ENCODE assay signal across 13 cellular contexts in genomic region chr3:98565843-98566242, GRCh38. TPM values are rescaled to one million over a fixed set of nuclear protein-coding genes. Genes with fewer than 3 reads are reported as not detected.
DNase-seq lines count a peak whose midpoint lies in the region; ATAC-seq, FAIRE-seq and TF ChIP-seq lines count a peak whose summit lies in the region.
"Had no signal": no experiment of that assay in that cellular context is flagged by ENCODE, and none has a peak within 500 bp of the region (broad histone marks: within the 10 kb centered on the region; RNA-seq: fewer than 3 reads in every experiment).

No MANE protein-coding gene starts in this region.

- WGBS in small intestine, 3 donors = 81 to 92% (median 82%) methylated on average over 6 of the region's 6 CpGs

- H2AFZ ChIP-seq in DND-41 (ENCODE audit: low read depth, low read length) = peak overlapping the region; percentile 0; the same call in 1 of the 2 replicates

- peaks cover 89% of the 10 kb centered on the region for H3K4me1 Mint-ChIP-seq in activated T-helper 1 cell treated with anti-CD3 and anti-CD28 coated beads, Interleukin-12 subunit alpha, Interleukin-12 subunit beta, Interleukin-2, Interleukin-4 antibody, amounts not matched to agents 30 ng/mL and 10 ng/mL and 1 ng/mL, durations not matched to agents 14 hours and 24 hours and 36 hours (ENCODE audit: low read depth)
- peaks cover 70% of the 10 kb centered on the region in 2 donors for H3K4me1 Mint-ChIP-seq in natural killer cell

- intact Hi-C loops in activated T-helper 1 cell treated with anti-CD3 and anti-CD28 coated beads, Interleukin-12 subunit alpha, Interleukin-12 subunit beta, Interleukin-2, Interleukin-4 antibody, amounts not matched to agents 30 ng/mL and 10 ng/mL and 1 ng/mL, durations not matched to agents 14 hours and 24 hours and 36 hours (cut with micrococcal nuclease) = loop anchor here (1.0 to 10.0 kb wide), 7 partner anchors 7 to 1309 kb away; partner anchors contain the start of gene CLDND1
- intact Hi-C loops in natural killer cell (cut with micrococcal nuclease) = no loop called here

- H3K27ac ChIP-seq in DND-41 (ENCODE audit: low read length) (peak overlapping the region; percentile 42; the same call in 1 of the 2 replicates), small intestine (ENCODE audit: low read depth in 1 of 2, low read length in 1 of 2) (no peak overlapping the region)
- H3K27ac ChIP-seq: left ventricle myocardium inferior had no signal

- TF ChIP-seq POLR2A in GM12892 (IDR thresholded peaks at IDR 0.05; ENCODE audit: low read depth, low read length) = no peak

- peak overlapping the region; percentile 29 for H3K27ac Mint-ChIP-seq in activated T-helper 1 cell treated with anti-CD3 and anti-CD28 coated beads, Interleukin-12 subunit alpha, Interleukin-12 subunit beta, Interleukin-2, Interleukin-4 antibody, amounts not matched to agents 30 ng/mL and 10 ng/mL and 1 ng/mL, durations not matched to agents 14 hours and 24 hours and 36 hours
- peak overlapping the region; percentile 90 to 91 for H3K27ac Mint-ChIP-seq in natural killer cell

- peaks cover 8% of the 10 kb centered on the region for H3K36me3 Mint-ChIP-seq in activated T-helper 1 cell treated with anti-CD3 and anti-CD28 coated beads, Interleukin-12 subunit alpha, Interleukin-12 subunit beta, Interleukin-2, Interleukin-4 antibody, amounts not matched to agents 30 ng/mL and 10 ng/mL and 1 ng/mL, durations not matched to agents 14 hours and 24 hours and 36 hours (ENCODE audit: low read depth)
- no peaks in the 10 kb centered on the region for H3K36me3 Mint-ChIP-seq in natural killer cell

- H3K9me3 ChIP-seq in DND-41 (ENCODE audit: insufficient read depth, low read length, severe bottlenecking) (no peaks in the 10 kb centered on the region), small intestine (ENCODE audit: control insufficient read depth, low read depth) (no peaks in the 10 kb centered on the region)
- H3K9me3 ChIP-seq: BE2C, left ventricle myocardium inferior, SK-N-SH, spleen had no signal

- peaks cover 3% of the 10 kb centered on the region for H3K27me3 ChIP-seq in DND-41 (ENCODE audit: insufficient read depth, low read length, poor library complexity)
- H3K27me3 ChIP-seq in small intestine (ENCODE audit: control insufficient read depth in 2 of 2, insufficient read depth in 2 of 2, low read length in 2 of 2) = no peaks in the 10 kb centered on the region
- H3K27me3 ChIP-seq: spleen had no signal

- no peak overlapping the region for H3K9ac ChIP-seq in DND-41 (ENCODE audit: low read depth, low read length)
- H3K9ac ChIP-seq: SK-N-SH had no signal

- H3K4me3 ChIP-seq in DND-41 (ENCODE audit: low read depth in 1 of 2, low read length in 2 of 2) (no peak overlapping the region), small intestine (ENCODE audit: low read depth in 1 of 2, low read length in 2 of 2) (no peak overlapping the region)
- H3K4me3 ChIP-seq: left ventricle myocardium inferior, spleen had no signal

- H3K4me3 Mint-ChIP-seq in activated T-helper 1 cell treated with anti-CD3 and anti-CD28 coated beads, Interleukin-12 subunit alpha, Interleukin-12 subunit beta, Interleukin-2, Interleukin-4 antibody, amounts not matched to agents 30 ng/mL and 10 ng/mL and 1 ng/mL, durations not matched to agents 14 hours and 24 hours and 36 hours = peak overlapping the region; percentile 36
- H3K4me3 Mint-ChIP-seq in natural killer cell = peak overlapping the region; percentile 51

- H3K4me2 ChIP-seq in DND-41 (ENCODE audit: insufficient read depth, low read length) = no peak overlapping the region
- H3K4me2 ChIP-seq: SK-N-SH had no signal

- ATAC-seq in DND-41 (ENCODE audit: insufficient read depth, low read depth) (peak; percentile 44), natural killer cell (no peak)

- no peaks in the 10 kb centered on the region for H4K20me1 ChIP-seq in DND-41 (ENCODE audit: insufficient read depth, low read length)

- DNase-seq in DND-41 (peak; percentile 61), GM19239 (ENCODE audit: insufficient read length, low spot score) (no peak), natural killer cell (no peak), small intestine (no peak), GM12892 (ENCODE audit: insufficient read length) (no peak), NCI-H510A treated with DMSO at 0.1 percent for 48 hours (lab: John Stamatoyannopoulos, UW) (no peak)
- DNase-seq in activated T-helper 1 cell treated with anti-CD3 and anti-CD28 coated beads, Interleukin-12 subunit alpha, Interleukin-12 subunit beta, Interleukin-2, Interleukin-4 antibody, amounts not matched to agents 30 ng/mL and 10 ng/mL and 1 ng/mL, durations not matched to agents 14 hours and 24 hours and 36 hours (ENCODE audit: low spot score) = no peak
- DNase-seq: BE2C, left ventricle myocardium inferior, NCI-H2081 treated with DMSO at 0.1 percent for 48 hours, posterior cingulate gyrus, SK-N-SH, spleen had no signal

- peaks cover 45% of the 10 kb centered on the region for H3K4me1 ChIP-seq in DND-41 (ENCODE audit: insufficient read depth, low read length)
- no peaks in the 10 kb centered on the region for H3K4me1 ChIP-seq in small intestine (ENCODE audit: control insufficient read depth in 2 of 2, insufficient read depth in 1 of 2, low read depth in 1 of 2, low read length in 1 of 2)
- H3K4me1 ChIP-seq: BE2C, left ventricle myocardium inferior had no signal

- TF ChIP-seq CTCF in DND-41 (IDR thresholded peaks at IDR 0.05; ENCODE audit: borderline replicate concordance, extremely low read depth, low read length, poor library complexity, severe bottlenecking) = no peak
- TF ChIP-seq CTCF in natural killer cell (IDR thresholded peaks at IDR 0.05) = no peak

- H3K79me2 ChIP-seq in DND-41 (ENCODE audit: insufficient read depth, low read length) = no peaks in the 10 kb centered on the region

- H3K9me3 Mint-ChIP-seq in activated T-helper 1 cell treated with anti-CD3 and anti-CD28 coated beads, Interleukin-12 subunit alpha, Interleukin-12 subunit beta, Interleukin-2, Interleukin-4 antibody, amounts not matched to agents 30 ng/mL and 10 ng/mL and 1 ng/mL, durations not matched to agents 14 hours and 24 hours and 36 hours = peaks cover 4% of the 10 kb centered on the region
- H3K9me3 Mint-ChIP-seq in natural killer cell = no peaks in the 10 kb centered on the region

- H3K36me3 ChIP-seq in DND-41 (ENCODE audit: insufficient read depth, low read length) (no peaks in the 10 kb centered on the region), small intestine (ENCODE audit: control insufficient read depth in 2 of 2, insufficient read depth in 2 of 2, low read length in 2 of 2) (no peaks in the 10 kb centered on the region)
- H3K36me3 ChIP-seq: BE2C, left ventricle myocardium inferior, spleen had no signal

- FAIRE-seq in GM19239 (lab: Jason Lieb, UNC) (peak; percentile 93), small intestine (lab: Jason Lieb, UNC) (no peak), GM12892 (lab: Jason Lieb, UNC) (no peak)

- no peaks in the 10 kb centered on the region for H3K27me3 Mint-ChIP-seq in activated T-helper 1 cell treated with anti-CD3 and anti-CD28 coated beads, Interleukin-12 subunit alpha, Interleukin-12 subunit beta, Interleukin-2, Interleukin-4 antibody, amounts not matched to agents 30 ng/mL and 10 ng/mL and 1 ng/mL, durations not matched to agents 14 hours and 24 hours and 36 hours (ENCODE audit: insufficient read depth)
- H3K27me3 Mint-ChIP-seq in natural killer cell (ENCODE audit: low read depth in 2 of 2) = no peaks in the 10 kb centered on the region

RNA-seq across cellular contexts. Expression of gene CPOX, which starts 27.6 kb away (rescaled TPM):
- total RNA-seq in activated T-helper 1 cell treated with anti-CD3 and anti-CD28 coated beads, Interleukin-12 subunit alpha, Interleukin-12 subunit beta, Interleukin-2, Interleukin-4 antibody, amounts not matched to agents 30 ng/mL and 10 ng/mL and 1 ng/mL, durations not matched to agents 14 hours and 24 hours and 36 hours = 42.2 and 47.4 TPM in 2 replicates
- total RNA-seq in natural killer cell = 10 to 100 TPM in 2 of 3 donors, 1 to 10 TPM in 1; 7.6 to 12.7 (median 12.2) TPM
- 10 to 100 TPM; 13.4 to 28.6 (median 13.8) TPM for polyA plus RNA-seq in small intestine
- 91.8 TPM for polyA plus RNA-seq in GM12892 (2012; ENCODE audit: missing spikeins)

RNA-seq across cellular contexts. Expression of gene GPR15, which starts 34.1 kb away (rescaled TPM):
- 5.6 and 6.8 TPM in 2 replicates for total RNA-seq in activated T-helper 1 cell treated with anti-CD3 and anti-CD28 coated beads, Interleukin-12 subunit alpha, Interleukin-12 subunit beta, Interleukin-2, Interleukin-4 antibody, amounts not matched to agents 30 ng/mL and 10 ng/mL and 1 ng/mL, durations not matched to agents 14 hours and 24 hours and 36 hours
- 10 to 100 TPM in 1 of 3 donors, 1 to 10 TPM in 1, under 1 TPM in 1; 0.97 to 32.8 (median 1.5) TPM for total RNA-seq in natural killer cell
- polyA plus RNA-seq in small intestine = under 1 TPM in 2 of 3 donors, not detected in 1; 0.16 to 0.54 TPM
- polyA plus RNA-seq in GM12892 (2012; ENCODE audit: missing spikeins) = 124 TPM
- total RNA-seq: left ventricle myocardium inferior had no signal
- polyA plus RNA-seq: SK-N-SH had no signal

RNA-seq across cellular contexts. Expression of gene CLDND1, which starts 43.1 kb away (rescaled TPM):
- total RNA-seq in activated T-helper 1 cell treated with anti-CD3 and anti-CD28 coated beads, Interleukin-12 subunit alpha, Interleukin-12 subunit beta, Interleukin-2, Interleukin-4 antibody, amounts not matched to agents 30 ng/mL and 10 ng/mL and 1 ng/mL, durations not matched to agents 14 hours and 24 hours and 36 hours = 314 and 328 TPM in 2 replicates
- total RNA-seq in natural killer cell = 100 to 1,000 TPM; 175 to 220 (median 219) TPM
- polyA plus RNA-seq in small intestine = 10 to 100 TPM; 30.8 to 64.9 (median 38.8) TPM
- 98.8 TPM for polyA plus RNA-seq in GM12892 (2012; ENCODE audit: missing spikeins)
